Comparison of ENCODE assay signal across 8 cellular contexts in the genomic region with DNA sequence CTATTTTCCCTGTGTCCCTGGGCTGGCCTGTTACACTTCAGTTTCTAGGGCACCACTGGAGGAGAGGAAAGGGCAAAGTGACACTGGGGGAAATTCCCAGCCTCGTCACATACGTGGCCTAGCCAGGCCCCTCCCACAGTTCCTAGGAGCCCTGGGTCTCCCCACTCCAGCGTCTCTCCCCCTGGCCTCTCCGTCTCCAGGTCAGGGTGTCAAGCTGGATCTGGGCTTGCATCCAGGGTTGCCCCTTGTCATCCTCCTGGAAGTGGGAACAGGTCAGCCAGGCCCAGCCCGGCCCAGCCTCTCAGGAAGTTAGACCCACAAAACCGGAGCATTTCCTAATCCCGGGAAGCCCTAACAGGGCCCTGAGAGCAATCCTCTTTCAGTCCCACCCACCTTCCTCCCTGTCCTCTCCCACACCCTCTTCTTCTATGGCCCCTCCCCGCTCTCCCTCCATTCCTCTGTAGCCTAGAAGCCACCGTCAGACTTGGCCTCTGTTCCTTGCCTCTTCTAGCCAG. TPM values are rescaled to one million over a fixed set of nuclear protein-coding genes. Genes with fewer than 3 reads are reported as not detected.
DNase-seq lines count a peak whose midpoint lies in the region; ATAC-seq and TF ChIP-seq lines count a peak whose summit lies in the region.

No MANE protein-coding gene starts in this region.

- peaks cover 55% of the 10 kb centered on the region for H3K4me1 Mint-ChIP-seq in activated naive CD8-positive, alpha-beta T cell treated with anti-CD3 and anti-CD28 coated beads for 36 hours

- no peaks in the 10 kb centered on the region for H3K9me3 Mint-ChIP-seq in activated naive CD8-positive, alpha-beta T cell treated with anti-CD3 and anti-CD28 coated beads for 36 hours

- peak overlapping the region; percentile 73 for H3K4me3 Mint-ChIP-seq in activated naive CD8-positive, alpha-beta T cell treated with anti-CD3 and anti-CD28 coated beads for 36 hours

- H3K27me3 Mint-ChIP-seq in activated naive CD8-positive, alpha-beta T cell treated with anti-CD3 and anti-CD28 coated beads for 36 hours = no peaks in the 10 kb centered on the region

- TF ChIP-seq POLR2A in upper lobe of left lung (IDR thresholded peaks at IDR 0.05) = no peak

- H3K36me3 ChIP-seq in left lung (no peaks in the 10 kb centered on the region), upper lobe of left lung (no peaks in the 10 kb centered on the region)

- WGBS in upper lobe of left lung, 2 donors = 12 to 13% methylated on average over 9 of the region's 9 CpGs

- TF ChIP-seq CTCF in left lung (IDR thresholded peaks at IDR 0.05) (no peak), upper lobe of left lung (IDR thresholded peaks at IDR 0.05) (no peak)

- peaks cover 45 to 88% of the 10 kb centered on the region in 2 donors for H3K4me1 ChIP-seq in left lung
- peaks cover 44 to 62% (median 59%) of the 10 kb centered on the region in 4 donors for H3K4me1 ChIP-seq in upper lobe of left lung

- H3K9me3 ChIP-seq in left lung (no peaks in the 10 kb centered on the region), upper lobe of left lung (no peaks in the 10 kb centered on the region)

- peaks cover 8% of the 10 kb centered on the region for H3K36me3 Mint-ChIP-seq in activated naive CD8-positive, alpha-beta T cell treated with anti-CD3 and anti-CD28 coated beads for 36 hours

- H3K27me3 ChIP-seq in left lung (no peaks in the 10 kb centered on the region), upper lobe of left lung (no peaks in the 10 kb centered on the region)

- TF ChIP-seq EP300 in upper lobe of left lung (IDR thresholded peaks at IDR 0.05) = peak in 1 of 4 donors; percentile 39

- intact Hi-C loops in left lung (cut with DNase I) = no loop called here

- peak overlapping the region; percentile 54 for H3K27ac Mint-ChIP-seq in activated naive CD8-positive, alpha-beta T cell treated with anti-CD3 and anti-CD28 coated beads for 36 hours

- DNase-seq in A172 (ENCODE audit: low spot score) (peak; percentile 72), left lung (peak; percentile 72 to 85), upper lobe of left lung (peak; percentile 42 to 87), DMS153 treated with DMSO at 0.1 percent for 48 hours (lab: John Stamatoyannopoulos, UW; ENCODE audit: unreplicated experiment) (no peak), NCI-H187 treated with DMSO at 0.1 percent for 48 hours (lab: John Stamatoyannopoulos, UW) (no peak)
- DNase-seq in activated naive CD8-positive, alpha-beta T cell treated with anti-CD3 and anti-CD28 coated beads for 36 hours = no peak

- ATAC-seq in HG03108 (IDR thresholded peaks at IDR 0.05; ENCODE audit: unreplicated experiment) = peak; percentile 13
- ATAC-seq in left lung = peak; percentile 46
- peak; percentile 49 to 64 for ATAC-seq in upper lobe of left lung (ENCODE audit: low FRiP score in 2 of 2)
- no peak for ATAC-seq in HG02870 (IDR thresholded peaks at IDR 0.05; ENCODE audit: unreplicated experiment)

- peak overlapping the region; percentile 77 to 98 for H3K27ac ChIP-seq in left lung
- peak overlapping the region; percentile 78 to 84 (median 83) for H3K27ac ChIP-seq in upper lobe of left lung

- H3K4me3 ChIP-seq in left lung (peak overlapping the region in 1 of 2 donors; percentile 94), upper lobe of left lung (peak overlapping the region in 1 of 4 donors; percentile 2)

RNA-seq across cellular contexts. Expression of a gene that starts 4.7 kb away (rescaled TPM):
- 125 and 132 TPM in 2 replicates for total RNA-seq in A172 (2014; rRNA removed; shearing (Covaris generic))
- 100 to 1,000 TPM; 185 to 189 TPM for total RNA-seq in activated naive CD8-positive, alpha-beta T cell treated with anti-CD3 and anti-CD28 coated beads for 36 hours
- total RNA-seq in left lung (100 to 1,000 TPM; 111 to 133 TPM), upper lobe of left lung (100 to 1,000 TPM; 109 to 166 (median 130) TPM)

Comparison
In these comparisons a context has a peak if more than half of its experiments do, and no peak if none do; other contexts are left out.
1. DNase-seq: peak in A172 (single experiment), left lung (2 of 2) and upper lobe of left lung (2 of 2); none in activated naive CD8-positive, alpha-beta T cell treated with anti-CD3 and anti-CD28 coated beads for 36 hours (single experiment), DMS153 treated with DMSO at 0.1 percent for 48 hours (single experiment) and NCI-H187 treated with DMSO at 0.1 percent for 48 hours (single experiment).